In the genomic region with DNA sequence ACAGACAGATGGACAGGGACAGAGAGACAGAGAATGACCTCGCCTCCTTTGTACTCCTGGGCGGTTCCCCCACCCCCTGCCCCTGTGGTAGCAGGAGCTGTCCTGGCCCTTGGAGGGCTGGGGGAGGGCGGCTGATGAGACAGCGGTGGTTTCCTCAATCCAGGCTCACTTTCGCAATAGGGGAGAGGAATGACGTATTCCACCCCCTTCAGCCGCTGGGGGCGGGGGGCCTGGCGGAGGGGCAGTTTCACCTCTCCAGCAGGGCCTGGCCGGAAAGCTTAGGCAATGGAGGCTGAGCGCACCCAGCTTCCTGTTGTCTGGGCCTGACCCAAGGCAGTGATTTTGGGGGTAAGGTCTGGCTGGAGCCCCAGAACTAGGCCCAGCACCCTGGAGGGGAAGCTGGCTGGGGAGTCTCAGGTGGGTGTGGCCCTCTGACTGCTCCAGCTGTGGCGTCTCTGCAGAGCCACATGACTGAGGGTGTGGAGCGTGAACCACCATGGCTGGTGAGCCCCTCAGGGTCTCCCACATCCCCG, we compare ENCODE assay signal across 1 cellular context.
TF ChIP-seq lines count a peak whose summit lies in the region.

No MANE protein-coding gene starts in this region.

TF ChIP-seq in HCT116, 20 proteins besides CTCF, POLR2A, EP300 and RAD21:
- TF ChIP-seq SP1 (IDR thresholded peaks at IDR 0.05; ENCODE audit: low read depth) (no peak; the same call in 1 of the 2 replicates), ATF3 (IDR thresholded peaks at IDR 0.05) (no peak), CEBPB (IDR thresholded peaks at IDR 0.05; ENCODE audit: low read depth) (no peak; the same call in none of the 2 replicates), YY1 (IDR thresholded peaks at IDR 0.05; ENCODE audit: extremely low read depth, insufficient replicate concordance, low read depth, low read length) (no peak), EGR1 (IDR thresholded peaks at IDR 0.05; ENCODE audit: low read depth) (no peak), SRF (IDR thresholded peaks at IDR 0.05; ENCODE audit: low read depth) (no peak), ELF1 (IDR thresholded peaks at IDR 0.05; ENCODE audit: borderline replicate concordance, low read depth) (no peak)
- TF ChIP-seq, protein P1, sequence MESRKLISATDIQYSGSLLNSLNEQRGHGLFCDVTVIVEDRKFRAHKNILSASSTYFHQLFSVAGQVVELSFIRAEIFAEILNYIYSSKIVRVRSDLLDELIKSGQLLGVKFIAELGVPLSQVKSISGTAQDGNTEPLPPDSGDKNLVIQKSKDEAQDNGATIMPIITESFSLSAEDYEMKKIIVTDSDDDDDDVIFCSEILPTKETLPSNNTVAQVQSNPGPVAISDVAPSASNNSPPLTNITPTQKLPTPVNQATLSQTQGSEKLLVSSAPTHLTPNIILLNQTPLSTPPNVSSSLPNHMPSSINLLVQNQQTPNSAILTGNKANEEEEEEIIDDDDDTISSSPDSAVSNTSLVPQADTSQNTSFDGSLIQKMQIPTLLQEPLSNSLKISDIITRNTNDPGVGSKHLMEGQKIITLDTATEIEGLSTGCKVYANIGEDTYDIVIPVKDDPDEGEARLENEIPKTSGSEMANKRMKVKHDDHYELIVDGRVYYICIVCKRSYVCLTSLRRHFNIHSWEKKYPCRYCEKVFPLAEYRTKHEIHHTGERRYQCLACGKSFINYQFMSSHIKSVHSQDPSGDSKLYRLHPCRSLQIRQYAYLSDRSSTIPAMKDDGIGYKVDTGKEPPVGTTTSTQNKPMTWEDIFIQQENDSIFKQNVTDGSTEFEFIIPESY (IDR thresholded peaks at IDR 0.05; ENCODE audit: extremely low read depth, insufficient replicate concordance, low read length): no peak
- TF ChIP-seq, protein P2, sequence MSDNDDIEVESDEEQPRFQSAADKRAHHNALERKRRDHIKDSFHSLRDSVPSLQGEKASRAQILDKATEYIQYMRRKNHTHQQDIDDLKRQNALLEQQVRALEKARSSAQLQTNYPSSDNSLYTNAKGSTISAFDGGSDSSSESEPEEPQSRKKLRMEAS (IDR thresholded peaks at IDR 0.05): no peak
